ENCODE assay signal across 29 cellular contexts in genomic region chr4:25755911-25756310, GRCh38.
"Had no signal": no experiment of that assay in that cellular context is flagged by ENCODE, and none has a peak within 500 bp of the region (broad histone marks: within the 10 kb centered on the region; RNA-seq: fewer than 3 reads in every experiment).

No MANE protein-coding gene starts in this region.

- H3K27me3 Mint-ChIP-seq: activated CD4-positive, alpha-beta memory T cell treated with anti-CD3 and anti-CD28 coated beads, Interleukin-2, amount 10 ng/mL, durations not matched to agents 7 days and 5 days; activated CD4-positive, alpha-beta T cell treated with anti-CD3 and anti-CD28 coated beads, Interleukin-2, amount 10 ng/mL, durations not matched to agents 7 days and 5 days; activated T-helper 17 cell treated with anti-CD3 and anti-CD28 coated beads, Interleukin-2, amount 50 U/mL, for 72 hours; naive thymus-derived CD4-positive, alpha-beta T cell; progenitor cell of endocrine pancreas; type B pancreatic cell had no signal

- H3K27ac Mint-ChIP-seq: activated CD4-positive, alpha-beta memory T cell treated with anti-CD3 and anti-CD28 coated beads, Interleukin-2, amount 10 ng/mL, durations not matched to agents 7 days and 5 days; activated CD4-positive, alpha-beta T cell treated with anti-CD3 and anti-CD28 coated beads, Interleukin-2, amount 10 ng/mL, durations not matched to agents 7 days and 5 days; activated T-helper 17 cell treated with anti-CD3 and anti-CD28 coated beads, Interleukin-2, amount 50 U/mL, for 72 hours; naive thymus-derived CD4-positive, alpha-beta T cell had no signal

- H3K4me1 Mint-ChIP-seq: activated CD4-positive, alpha-beta memory T cell treated with anti-CD3 and anti-CD28 coated beads, Interleukin-2, amount 10 ng/mL, durations not matched to agents 7 days and 5 days; activated CD4-positive, alpha-beta T cell treated with anti-CD3 and anti-CD28 coated beads, Interleukin-2, amount 10 ng/mL, durations not matched to agents 7 days and 5 days; activated T-helper 17 cell treated with anti-CD3 and anti-CD28 coated beads, Interleukin-2, amount 50 U/mL, for 72 hours; naive thymus-derived CD4-positive, alpha-beta T cell had no signal

- H3K27ac ChIP-seq: brain microvascular endothelial cell, coronary artery, dorsolateral prefrontal cortex, gastrocnemius medialis, ovary, right lobe of liver, thoracic aorta, uterus had no signal

- H2AFZ ChIP-seq: hepatocyte had no signal

- H3K9me3 ChIP-seq: gastrocnemius medialis, ovary, right lobe of liver, thoracic aorta, uterus had no signal

- H3K9me3 Mint-ChIP-seq: activated CD4-positive, alpha-beta memory T cell treated with anti-CD3 and anti-CD28 coated beads, Interleukin-2, amount 10 ng/mL, durations not matched to agents 7 days and 5 days; activated CD4-positive, alpha-beta T cell treated with anti-CD3 and anti-CD28 coated beads, Interleukin-2, amount 10 ng/mL, durations not matched to agents 7 days and 5 days; activated T-helper 17 cell treated with anti-CD3 and anti-CD28 coated beads, Interleukin-2, amount 50 U/mL, for 72 hours; type B pancreatic cell had no signal

- H3K4me3 Mint-ChIP-seq: activated CD4-positive, alpha-beta memory T cell treated with anti-CD3 and anti-CD28 coated beads, Interleukin-2, amount 10 ng/mL, durations not matched to agents 7 days and 5 days; activated CD4-positive, alpha-beta T cell treated with anti-CD3 and anti-CD28 coated beads, Interleukin-2, amount 10 ng/mL, durations not matched to agents 7 days and 5 days; activated T-cell treated with anti-CD3 and anti-CD28 coated beads, Interleukin-2, amount 50 U/mL, for 4 hours; activated T-helper 17 cell treated with anti-CD3 and anti-CD28 coated beads, Interleukin-2, amount 50 U/mL, for 72 hours; naive thymus-derived CD4-positive, alpha-beta T cell; type B pancreatic cell had no signal

- ATAC-seq: activated T-cell treated with anti-CD3 and anti-CD28 coated beads, Interleukin-2, amount 50 U/mL, for 4 hours; activated T-helper 17 cell treated with anti-CD3 and anti-CD28 coated beads, Interleukin-2, amount 50 U/mL, for 72 hours; gastrocnemius medialis; left colon; naive thymus-derived CD4-positive, alpha-beta T cell; stimulated activated naive CD8-positive, alpha-beta T cell treated with anti-CD3 and anti-CD28 coated beads, Interleukin-15, Interleukin-2, amounts not matched to agents 100 U/mL and 50 U/mL, for 24 hours had no signal

- H3K4me3 ChIP-seq: coronary artery, dorsolateral prefrontal cortex, gastrocnemius medialis, hepatocyte, ovary, right lobe of liver, thoracic aorta, uterus had no signal

- DNase-seq: activated CD4-positive, alpha-beta memory T cell treated with anti-CD3 and anti-CD28 coated beads, Interleukin-2, amount 10 ng/mL, durations not matched to agents 7 days and 5 days; activated CD4-positive, alpha-beta T cell treated with anti-CD3 and anti-CD28 coated beads for 1 hour; activated CD4-positive, alpha-beta T cell treated with anti-CD3 and anti-CD28 coated beads, Interleukin-2, amount 10 ng/mL, durations not matched to agents 7 days and 5 days; activated CD8-positive, alpha-beta memory T cell treated with anti-CD3 and anti-CD28 coated beads, Interleukin-2, amount 50 U/mL, for 48 hours; activated gamma-delta T cell treated with Interleukin-2 at 50 U/mL for 16 hours; activated naive CD4-positive, alpha-beta T cell treated with anti-CD3 and anti-CD28 coated beads, Interleukin-2, amount 50 U/mL, for 16 hours; activated T-cell treated with anti-CD3 and anti-CD28 coated beads, Interleukin-2, amount 50 U/mL, for 4 hours; amniotic stem cell; brain microvascular endothelial cell; dorsolateral prefrontal cortex; effector memory CD4-positive, alpha-beta T cell; gastrocnemius medialis; glutamatergic neuron; left colon; mammary epithelial cell; midbrain; naive thymus-derived CD4-positive, alpha-beta T cell; ovary; right lobe of liver; stimulated activated CD4-positive, alpha-beta T cell treated with anti-CD3 and anti-CD28 coated beads, Interleukin-2, amount 100 ng/mL, for 48 hours; stimulated activated naive CD8-positive, alpha-beta T cell treated with anti-CD3 and anti-CD28 coated beads, Interleukin-15, Interleukin-2, amounts not matched to agents 100 U/mL and 50 U/mL, for 24 hours; T1000; uterus had no signal

- H3K27me3 ChIP-seq: brain microvascular endothelial cell, dorsolateral prefrontal cortex, gastrocnemius medialis, hepatocyte, ovary, right lobe of liver, uterus had no signal

- H3K36me3 ChIP-seq: brain microvascular endothelial cell, gastrocnemius medialis, ovary, right lobe of liver, thoracic aorta, uterus had no signal

- H3K4me1 ChIP-seq: gastrocnemius medialis, uterus had no signal

- H3K79me2 ChIP-seq: hepatocyte had no signal
